Comparison of ENCODE assay signal across 9 cellular contexts in the genomic region with DNA sequence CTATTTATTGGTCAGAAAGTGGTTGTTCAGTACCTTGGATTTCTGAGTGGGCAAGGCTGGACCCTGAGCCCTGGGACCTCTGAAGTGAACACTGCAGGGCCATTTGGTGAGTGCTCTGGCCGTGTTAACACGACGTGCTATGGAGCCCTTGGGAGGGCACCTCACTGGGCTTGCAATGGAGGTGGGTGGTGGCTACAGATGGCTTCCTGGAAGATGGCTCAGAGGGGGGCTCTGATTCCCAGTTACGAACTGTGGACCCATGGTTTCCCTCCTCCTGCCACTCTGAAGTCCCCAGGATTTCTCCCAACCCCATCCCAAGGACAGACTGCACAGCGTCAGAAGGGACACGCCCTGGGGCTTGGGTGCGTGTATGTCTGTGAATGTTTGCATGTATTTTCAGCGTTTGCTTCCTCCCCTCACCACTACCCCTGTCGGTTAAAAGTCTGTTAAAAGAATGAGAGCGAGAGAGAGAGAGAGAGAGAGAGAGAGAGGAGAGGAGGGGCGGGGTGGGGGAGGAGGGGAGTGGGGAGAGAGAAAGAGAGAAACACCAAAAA. TPM values are rescaled to one million over a fixed set of nuclear protein-coding genes. Genes with fewer than 3 reads are reported as not detected.
DNase-seq lines count a peak whose midpoint lies in the region; ATAC-seq and TF ChIP-seq lines count a peak whose summit lies in the region.
"Had no signal": no experiment of that assay in that cellular context is flagged by ENCODE, and none has a peak within 500 bp of the region (broad histone marks: within the 10 kb centered on the region; RNA-seq: fewer than 3 reads in every experiment).

No MANE protein-coding gene starts in this region.

- intact Hi-C loops in CD8-positive, alpha-beta T cell (cut with DNase I, micrococcal nuclease): loop anchor here (1.0 to 10.0 kb wide), 4 partner anchors 8 to 1528 kb away; a partner anchor contains a TSS
- intact Hi-C loops in upper lobe of right lung (cut with DNase I): no loop called here

- peak in 4 of 7 experiments; percentile 49 to 75 (median 58) for DNase-seq in CD8-positive, alpha-beta T cell
- DNase-seq in activated naive CD8-positive, alpha-beta T cell treated with anti-CD3 and anti-CD28 coated beads, Interleukin-2, amount 50 U/mL, for 24 hours: no peak
- no peak for DNase-seq in NCI-H1417 (lab: John Stamatoyannopoulos, UW)
- no peak for DNase-seq in upper lobe of right lung
- DNase-seq in HPDE6-E6E7 (ENCODE audit: extremely low spot score): no peak
- DNase-seq in NCI-H1105 treated with DMSO at 0.1 percent for 48 hours (lab: John Stamatoyannopoulos, UW): no peak

- POLR2A ChIA-PET in CD8-positive, alpha-beta T cell (lab: Charles Lee): interaction anchor here (1.1 to 12.4 kb wide), 4 partner anchors 16 to 124 kb away, joined by 3 to 207 read pairs (median 10); no protein-coding TSS in a partner anchor

- H3K27ac Mint-ChIP-seq in CD8-positive, alpha-beta T cell: peak overlapping the region; percentile 100
- peak overlapping the region; percentile 97 for H3K27ac Mint-ChIP-seq in activated naive CD8-positive, alpha-beta T cell treated with anti-CD3 and anti-CD28 coated beads, Interleukin-2, amount 50 U/mL, for 24 hours

- CTCF ChIA-PET in CD8-positive, alpha-beta T cell (lab: Charles Lee): interaction anchor here (1.3 to 3.5 kb wide), 7 partner anchors 8 to 124 kb away, joined by 3 to 23 read pairs (median 12); no protein-coding TSS in a partner anchor

- peak overlapping the region; percentile 100 for H3K4me3 Mint-ChIP-seq in CD8-positive, alpha-beta T cell
- H3K4me3 Mint-ChIP-seq in activated naive CD8-positive, alpha-beta T cell treated with anti-CD3 and anti-CD28 coated beads, Interleukin-2, amount 50 U/mL, for 24 hours: peak overlapping the region; percentile 98

- peak overlapping the region; percentile 36 for H3K4me3 ChIP-seq in CD8-positive, alpha-beta T cell (ENCODE audit: low read depth, low read length)
- H3K4me3 ChIP-seq in upper lobe of right lung: no peak overlapping the region

- ATAC-seq in CD8-positive, alpha-beta T cell: peak; percentile 14
- ATAC-seq in GM19452 (IDR thresholded peaks at IDR 0.05; ENCODE audit: unreplicated experiment) (peak; percentile 31), HG03521 (IDR thresholded peaks at IDR 0.05; ENCODE audit: unreplicated experiment) (peak; percentile 30), upper lobe of right lung (no peak)
- ATAC-seq in activated naive CD8-positive, alpha-beta T cell treated with anti-CD3 and anti-CD28 coated beads, Interleukin-2, amount 50 U/mL, for 24 hours: no peak

- peaks cover 64% of the 10 kb centered on the region for H3K4me1 Mint-ChIP-seq in CD8-positive, alpha-beta T cell (ENCODE audit: low read depth)
- H3K4me1 Mint-ChIP-seq in activated naive CD8-positive, alpha-beta T cell treated with anti-CD3 and anti-CD28 coated beads, Interleukin-2, amount 50 U/mL, for 24 hours: peaks cover 75% of the 10 kb centered on the region

- H3K36me3 ChIP-seq in CD8-positive, alpha-beta T cell (ENCODE audit: insufficient read depth, low read length): peaks cover 2% of the 10 kb centered on the region
- no peaks in the 10 kb centered on the region for H3K36me3 ChIP-seq in upper lobe of right lung

- no peaks in the 10 kb centered on the region for H3K27me3 ChIP-seq in CD8-positive, alpha-beta T cell (ENCODE audit: insufficient read depth, low read length)
- no peaks in the 10 kb centered on the region for H3K27me3 ChIP-seq in upper lobe of right lung

- H3K27me3 Mint-ChIP-seq in CD8-positive, alpha-beta T cell (ENCODE audit: low read depth): no peaks in the 10 kb centered on the region
- no peaks in the 10 kb centered on the region for H3K27me3 Mint-ChIP-seq in activated naive CD8-positive, alpha-beta T cell treated with anti-CD3 and anti-CD28 coated beads, Interleukin-2, amount 50 U/mL, for 24 hours

- no peaks in the 10 kb centered on the region for H3K9me3 Mint-ChIP-seq in CD8-positive, alpha-beta T cell
- H3K9me3 Mint-ChIP-seq in activated naive CD8-positive, alpha-beta T cell treated with anti-CD3 and anti-CD28 coated beads, Interleukin-2, amount 50 U/mL, for 24 hours: no peaks in the 10 kb centered on the region

- H3K36me3 Mint-ChIP-seq in CD8-positive, alpha-beta T cell: peaks cover 14% of the 10 kb centered on the region
- H3K36me3 Mint-ChIP-seq in activated naive CD8-positive, alpha-beta T cell treated with anti-CD3 and anti-CD28 coated beads, Interleukin-2, amount 50 U/mL, for 24 hours (ENCODE audit: low read depth): peaks cover 10% of the 10 kb centered on the region

- no peak for TF ChIP-seq CTCF in CD8-positive, alpha-beta T cell (IDR thresholded peaks at IDR 0.05)
- no peak for TF ChIP-seq CTCF in upper lobe of right lung (IDR thresholded peaks at IDR 0.05)

- peaks cover 52% of the 10 kb centered on the region for H3K4me1 ChIP-seq in CD8-positive, alpha-beta T cell (ENCODE audit: insufficient read depth, low read length)
- H3K4me1 ChIP-seq in upper lobe of right lung: no peaks in the 10 kb centered on the region

- peak overlapping the region; percentile 60 for H3K27ac ChIP-seq in CD8-positive, alpha-beta T cell (ENCODE audit: low read depth, low read length)
- no peak overlapping the region for H3K27ac ChIP-seq in upper lobe of right lung

- no peaks in the 10 kb centered on the region for H3K9me3 ChIP-seq in CD8-positive, alpha-beta T cell (ENCODE audit: low read length)
- H3K9me3 ChIP-seq in upper lobe of right lung: no peaks in the 10 kb centered on the region

RNA-seq across cellular contexts. Expression of a gene that starts 3.7 kb away (rescaled TPM):
- total RNA-seq in CD8-positive, alpha-beta T cell: 100 to 1,000 TPM; 533 to 539 TPM
- 8.8 TPM for total RNA-seq in upper lobe of right lung
- total RNA-seq: epithelial cell of proximal tubule had no signal

Comparison
In these comparisons a context has a peak if more than half of its experiments do, and no peak if none do; other contexts are left out.
1. ATAC-seq: peak in CD8-positive, alpha-beta T cell (single experiment), GM19452 (single experiment) and HG03521 (single experiment); none in activated naive CD8-positive, alpha-beta T cell treated with anti-CD3 and anti-CD28 coated beads, Interleukin-2, amount 50 U/mL, for 24 hours (single experiment) and upper lobe of right lung (single experiment).
2. DNase-seq: peak in CD8-positive, alpha-beta T cell (4 of 7); none in activated naive CD8-positive, alpha-beta T cell treated with anti-CD3 and anti-CD28 coated beads, Interleukin-2, amount 50 U/mL, for 24 hours (single experiment), NCI-H1417 (0 of 3), upper lobe of right lung (single experiment), HPDE6-E6E7 (single experiment) and NCI-H1105 treated with DMSO at 0.1 percent for 48 hours (single experiment).
3. RNA of a gene that starts 3.7 kb away (total RNA-seq): 533 to 539 TPM in CD8-positive, alpha-beta T cell; 8.8 TPM in upper lobe of right lung (single experiment); every median in the first group is over 10 times any median in the second.